In genomic region chr5:68265822-68266395, GRCh38 we compare ENCODE assay signal across 11 cellular contexts. TPM values are rescaled to one million over a fixed set of nuclear protein-coding genes. Genes with fewer than 3 reads are reported as not detected.
DNase-seq lines count a peak whose midpoint lies in the region; ATAC-seq and TF ChIP-seq lines count a peak whose summit lies in the region.
"Had no signal": no experiment of that assay in that cellular context is flagged by ENCODE, and none has a peak within 500 bp of the region (broad histone marks: within the 10 kb centered on the region; RNA-seq: fewer than 3 reads in every experiment).

No MANE protein-coding gene starts in this region.

- intact Hi-C loops in activated T-helper 2 cell treated with anti-CD3 and anti-CD28 coated beads, Interferon-gamma antibody, Interleukin-2, Interleukin-4, amounts not matched to agents 10 μg/mL and 5 μg/mL and 100 μg/mL, durations not matched to agents 14 hours and 24 hours and 36 hours (cut with micrococcal nuclease): loop anchor here (10.0 kb wide), 1 partner anchor 751 kb away; no protein-coding TSS in a partner anchor
- intact Hi-C loops in heart right ventricle (cut with DNase I) (loop anchor here in 5 of 10 donors (1.0 to 10.0 kb wide), 5 partner anchors 15 to 1024 kb away; no protein-coding TSS in a partner anchor), sciatic nerve (cut with DNase I) (no loop called here)

- H3K4me1 Mint-ChIP-seq in activated T-helper 2 cell treated with anti-CD3 and anti-CD28 coated beads, Interferon-gamma antibody, Interleukin-2, Interleukin-4, amounts not matched to agents 10 μg/mL and 5 μg/mL and 100 μg/mL, durations not matched to agents 14 hours and 24 hours and 36 hours (ENCODE audit: low read depth): peaks cover 73% of the 10 kb centered on the region

- TF ChIP-seq CTCF in DND-41 (IDR thresholded peaks at IDR 0.05; ENCODE audit: borderline replicate concordance, extremely low read depth, low read length, poor library complexity, severe bottlenecking) (no peak), heart right ventricle (IDR thresholded peaks at IDR 0.05) (no peak), WERI-Rb-1 (IDR thresholded peaks at IDR 0.05; ENCODE audit: low read depth, low read length) (no peak)

- H3K4me1 ChIP-seq in DND-41 (ENCODE audit: insufficient read depth, low read length): peaks cover 82% of the 10 kb centered on the region
- H3K4me1 ChIP-seq in heart right ventricle: peaks cover 19 to 96% (median 94%) of the 10 kb centered on the region in 9 donors

- no peak overlapping the region for H3K4me2 ChIP-seq in DND-41 (ENCODE audit: insufficient read depth, low read length)

- H3K79me2 ChIP-seq in DND-41 (ENCODE audit: insufficient read depth, low read length): peaks cover 93% of the 10 kb centered on the region

- DNase-seq in DND-41 (no peak), heart right ventricle (no peak), sciatic nerve (ENCODE audit: low spot score) (no peak), WERI-Rb-1 (no peak)
- DNase-seq in activated T-helper 2 cell treated with anti-CD3 and anti-CD28 coated beads, Interferon-gamma antibody, Interleukin-2, Interleukin-4, amounts not matched to agents 10 μg/mL and 5 μg/mL and 100 μg/mL, durations not matched to agents 14 hours and 24 hours and 36 hours (ENCODE audit: low spot score): no peak
- DNase-seq: activated CD4-positive, alpha-beta T cell treated with anti-CD3 and anti-CD28 coated beads for 1 hour; dermis blood vessel endothelial cell; stimulated activated CD4-positive, alpha-beta T cell treated with anti-CD3 and anti-CD28 coated beads, Interleukin-1b, Interleukin-23, amount 100 ng/mL, for 48 hours had no signal

- peaks cover 7% of the 10 kb centered on the region; the same call in 1 of the 2 replicates for H4K20me1 ChIP-seq in DND-41 (ENCODE audit: insufficient read depth, low read length)

- H3K27ac ChIP-seq in DND-41 (ENCODE audit: low read length) (peak overlapping the region; percentile 60), heart right ventricle (peak overlapping the region; percentile 64 to 92 (median 82)), WERI-Rb-1 (no peak overlapping the region)

- no peak overlapping the region for H2AFZ ChIP-seq in DND-41 (ENCODE audit: low read depth, low read length)

- ATAC-seq in DND-41 (ENCODE audit: insufficient read depth, low read depth) (no peak), heart right ventricle (peak in 7 of 8 donors; percentile 32 to 55 (median 47)), sciatic nerve (peak; percentile 55), HG03432 (IDR thresholded peaks at IDR 0.05; ENCODE audit: unreplicated experiment) (no peak), HG03139 (IDR thresholded peaks at IDR 0.05; ENCODE audit: unreplicated experiment) (no peak), HG03097 (IDR thresholded peaks at IDR 0.05; ENCODE audit: low FRiP score, unreplicated experiment) (no peak)

- no peak overlapping the region for H3K4me3 Mint-ChIP-seq in activated T-helper 2 cell treated with anti-CD3 and anti-CD28 coated beads, Interferon-gamma antibody, Interleukin-2, Interleukin-4, amounts not matched to agents 10 μg/mL and 5 μg/mL and 100 μg/mL, durations not matched to agents 14 hours and 24 hours and 36 hours (ENCODE audit: low read depth)

- peak overlapping the region; percentile 14 for H3K27ac Mint-ChIP-seq in activated T-helper 2 cell treated with anti-CD3 and anti-CD28 coated beads, Interferon-gamma antibody, Interleukin-2, Interleukin-4, amounts not matched to agents 10 μg/mL and 5 μg/mL and 100 μg/mL, durations not matched to agents 14 hours and 24 hours and 36 hours

- H3K27me3 ChIP-seq in DND-41 (ENCODE audit: insufficient read depth, low read length, poor library complexity) (no peaks in the 10 kb centered on the region), heart right ventricle (no peaks in the 10 kb centered on the region), WERI-Rb-1 (ENCODE audit: insufficient read depth, low read depth, severe bottlenecking) (no peaks in the 10 kb centered on the region)

- H3K36me3 Mint-ChIP-seq in activated T-helper 2 cell treated with anti-CD3 and anti-CD28 coated beads, Interferon-gamma antibody, Interleukin-2, Interleukin-4, amounts not matched to agents 10 μg/mL and 5 μg/mL and 100 μg/mL, durations not matched to agents 14 hours and 24 hours and 36 hours (ENCODE audit: low read depth): no peaks in the 10 kb centered on the region

- H3K27me3 Mint-ChIP-seq in activated T-helper 2 cell treated with anti-CD3 and anti-CD28 coated beads, Interferon-gamma antibody, Interleukin-2, Interleukin-4, amounts not matched to agents 10 μg/mL and 5 μg/mL and 100 μg/mL, durations not matched to agents 14 hours and 24 hours and 36 hours (ENCODE audit: low read depth): no peaks in the 10 kb centered on the region

- H3K9me3 Mint-ChIP-seq in activated T-helper 2 cell treated with anti-CD3 and anti-CD28 coated beads, Interferon-gamma antibody, Interleukin-2, Interleukin-4, amounts not matched to agents 10 μg/mL and 5 μg/mL and 100 μg/mL, durations not matched to agents 14 hours and 24 hours and 36 hours: no peaks in the 10 kb centered on the region

- H3K9me3 ChIP-seq in DND-41 (ENCODE audit: insufficient read depth, low read length, severe bottlenecking) (no peaks in the 10 kb centered on the region), heart right ventricle (no peaks in the 10 kb centered on the region), WERI-Rb-1 (ENCODE audit: severe bottlenecking) (no peaks in the 10 kb centered on the region)

- no peak overlapping the region for H3K4me3 ChIP-seq in DND-41 (ENCODE audit: low read depth in 1 of 2, low read length in 2 of 2)
- H3K4me3 ChIP-seq in heart right ventricle: no peak overlapping the region
- H3K4me3 ChIP-seq in WERI-Rb-1 (ENCODE audit: low read depth, low read length): no peak overlapping the region

- no peaks in the 10 kb centered on the region; the same call in none of the 2 replicates for H3K36me3 ChIP-seq in DND-41 (ENCODE audit: insufficient read depth, low read length)
- no peaks in the 10 kb centered on the region for H3K36me3 ChIP-seq in heart right ventricle
- no peaks in the 10 kb centered on the region for H3K36me3 ChIP-seq in WERI-Rb-1

- 37 to 48% methylated on average over 3 of the region's 3 CpGs for WGBS in heart right ventricle, 2 donors

- no peak overlapping the region for H3K9ac ChIP-seq in DND-41 (ENCODE audit: low read depth, low read length)

RNA-seq across cellular contexts. Expression of gene PIK3R1, which starts 50.4 kb away (rescaled TPM):
- total RNA-seq in activated T-helper 2 cell treated with anti-CD3 and anti-CD28 coated beads, Interferon-gamma antibody, Interleukin-2, Interleukin-4, amounts not matched to agents 10 μg/mL and 5 μg/mL and 100 μg/mL, durations not matched to agents 14 hours and 24 hours and 36 hours: 58.8 and 60.0 TPM in 2 replicates
- total RNA-seq in heart right ventricle: 100 to 1,000 TPM in 8 of 10 donors, 10 to 100 TPM in 2; 45.6 to 269 (median 148) TPM
- 10 to 100 TPM; 12.2 to 22.3 TPM for polyA plus RNA-seq in heart right ventricle
- total RNA-seq in sciatic nerve: 288 TPM

Comparison
In these comparisons a context has a peak if more than half of its experiments do, and no peak if none do; other contexts are left out.
1. ATAC-seq: peak in heart right ventricle (7 of 8) and sciatic nerve (single experiment); none in DND-41 (single experiment), HG03432 (single experiment), HG03139 (single experiment) and HG03097 (single experiment).